Comparison of ENCODE assay signal across 30 cellular contexts in genomic region chr4:46073778-46074177, GRCh38. TPM values are rescaled to one million over a fixed set of nuclear protein-coding genes. Genes with fewer than 3 reads are reported as not detected.
A peak's percentile ranks its signal among the peaks of the same experiment; 100 is the strongest.
DNase-seq lines count a peak whose midpoint lies in the region; ATAC-seq, FAIRE-seq and TF ChIP-seq lines count a peak whose summit lies in the region.
"Had no signal": no experiment of that assay in that cellular context is flagged by ENCODE, and none has a peak within 500 bp of the region (broad histone marks: within the 10 kb centered on the region; RNA-seq: fewer than 3 reads in every experiment).

No MANE protein-coding gene starts in this region.

- in situ Hi-C loops in KBM-7 (cut with MboI; ENCODE audit: low pct_unique_long_range_greater_than_20kb, low sequenced_read_pairs) (no loop called here), K562 (cut with MboI) (no loop called here)

- no peaks in the 10 kb centered on the region for H3K36me3 ChIP-seq in K562 (ENCODE audit: control insufficient read depth, insufficient read depth, low read length)
- H3K36me3 ChIP-seq: breast epithelium, gastroesophageal sphincter, lower lobe of right lung, SJCRH30, tibial artery had no signal

- no peaks in the 10 kb centered on the region for H4K20me1 ChIP-seq in K562 (replicated peaks; ENCODE audit: control insufficient read depth, insufficient read depth, low read length)

- intact Hi-C loops in K562 (cut with micrococcal nuclease) = no loop called here

- H3K9ac ChIP-seq in K562 (ENCODE audit: insufficient read depth in 1 of 2, low read depth in 2 of 2, low read length in 2 of 2) = no peak overlapping the region

- CTCF ChIA-PET in K562 (lab: Yijun Ruan, JAX; ENCODE audit: low intra/inter-chr PET ratio) = no interaction called here

- TF ChIP-seq RAD21 in K562 (CRISPR knock-in tag; conservative IDR thresholded peaks at IDR 0.05 in 1 of 2, IDR thresholded peaks at IDR 0.05 in 1 of 2) = no peak

- no peaks in the 10 kb centered on the region for H3K27me3 Mint-ChIP-seq in osteocyte (ENCODE audit: unreplicated experiment)
- H3K27me3 Mint-ChIP-seq: activated CD4-positive, alpha-beta T cell treated with anti-CD3 and anti-CD28 coated beads, Interleukin-2, amount 10 ng/mL, durations not matched to agents 7 days and 5 days; activated naive CD8-positive, alpha-beta T cell; activated T-cell treated with anti-CD3 and anti-CD28 coated beads, Interleukin-2, amount 50 U/mL, for 24 hours; naive B cell had no signal

- no TSS peak for BruUV-seq in K562 (replicated peaks; lab: Mats Ljungman, UMichigan)

- ATAC-seq in GM18519 (IDR thresholded peaks at IDR 0.05; ENCODE audit: low FRiP score, unreplicated experiment) (peak; percentile 62), K562 (no peak)
- ATAC-seq: gastroesophageal sphincter, lower lobe of right lung, psoas muscle, sciatic nerve had no signal

- POLR2A ChIA-PET in K562 (lab: Yijun Ruan, JAX) = no interaction called here

- no peaks in the 10 kb centered on the region for H3K9me1 ChIP-seq in K562 (ENCODE audit: control insufficient read depth, insufficient read depth, low read length)

- H3K4me1 Mint-ChIP-seq in osteocyte (ENCODE audit: unreplicated experiment) = no peaks in the 10 kb centered on the region
- H3K4me1 Mint-ChIP-seq: activated CD4-positive, alpha-beta T cell treated with anti-CD3 and anti-CD28 coated beads, Interleukin-2, amount 10 ng/mL, durations not matched to agents 7 days and 5 days had no signal

- no peaks in the 10 kb centered on the region for H3K9me3 ChIP-seq in K562 (replicated peaks; ENCODE audit: control insufficient read depth, insufficient read depth, low read depth, low read length)
- H3K9me3 ChIP-seq: breast epithelium, gastroesophageal sphincter, lower lobe of right lung, psoas muscle, SJCRH30, tibial artery had no signal

- H3K36me3 Mint-ChIP-seq in osteocyte (ENCODE audit: unreplicated experiment) = no peaks in the 10 kb centered on the region
- H3K36me3 Mint-ChIP-seq: activated naive CD8-positive, alpha-beta T cell; naive B cell had no signal

- no peak overlapping the region for H3K4me3 Mint-ChIP-seq in osteocyte (ENCODE audit: unreplicated experiment)
- H3K4me3 Mint-ChIP-seq: activated CD4-positive, alpha-beta T cell treated with anti-CD3 and anti-CD28 coated beads, Interleukin-2, amount 10 ng/mL, durations not matched to agents 7 days and 5 days; activated naive CD8-positive, alpha-beta T cell; activated T-cell treated with anti-CD3 and anti-CD28 coated beads, Interleukin-2, amount 50 U/mL, for 24 hours had no signal

- no peak for FAIRE-seq in K562 (lab: Jason Lieb, UNC)

- no peak for TF ChIP-seq POLR2A in K562 (conservative IDR thresholded peaks at IDR 0.05)

- H3K9me3 Mint-ChIP-seq in osteocyte (ENCODE audit: unreplicated experiment) = no peaks in the 10 kb centered on the region
- H3K9me3 Mint-ChIP-seq: activated CD4-positive, alpha-beta T cell treated with anti-CD3 and anti-CD28 coated beads, Interleukin-2, amount 10 ng/mL, durations not matched to agents 7 days and 5 days; activated T-cell treated with anti-CD3 and anti-CD28 coated beads, Interleukin-2, amount 50 U/mL, for 24 hours; naive B cell had no signal

- no peak overlapping the region for H3K27ac Mint-ChIP-seq in osteocyte (ENCODE audit: unreplicated experiment)
- H3K27ac Mint-ChIP-seq: activated CD4-positive, alpha-beta T cell treated with anti-CD3 and anti-CD28 coated beads, Interleukin-2, amount 10 ng/mL, durations not matched to agents 7 days and 5 days; activated naive CD8-positive, alpha-beta T cell; activated T-cell treated with anti-CD3 and anti-CD28 coated beads, Interleukin-2, amount 50 U/mL, for 24 hours had no signal

- no peak overlapping the region for H3K4me3 ChIP-seq in K562
- H3K4me3 ChIP-seq: breast epithelium, gastroesophageal sphincter, hepatocyte, lower lobe of right lung, psoas muscle, SJCRH30, tibial artery had no signal

- no peak overlapping the region for H3K27ac ChIP-seq in K562 (ENCODE audit: extremely low read depth, low read depth, low read length)
- H3K27ac ChIP-seq: breast epithelium, gastroesophageal sphincter, hepatocyte, lower lobe of right lung, psoas muscle, SJCRH30, tibial artery had no signal

- TF ChIP-seq CTCF in K562 (IDR thresholded peaks at IDR 0.05 in 2 of 3, conservative IDR thresholded peaks at IDR 0.05 in 1 of 3; ENCODE audit: insufficient read depth in 2 of 3, low read depth in 1 of 3, low read length in 3 of 3) (no peak), osteocyte (IDR thresholded peaks at IDR 0.05) (no peak)

- TF ChIP-seq EP300 in K562 (IDR thresholded peaks at IDR 0.05; ENCODE audit: low read length) = no peak

- no peaks in the 10 kb centered on the region for H3K79me2 ChIP-seq in K562 (ENCODE audit: control insufficient read depth, insufficient read depth, low read length)
- H3K79me2 ChIP-seq: hepatocyte had no signal

- no peaks in the 10 kb centered on the region for H3K27me3 ChIP-seq in K562 (ENCODE audit: control insufficient read depth in 2 of 2, insufficient read depth in 2 of 2, low read length in 2 of 2)
- H3K27me3 ChIP-seq: breast epithelium, gastroesophageal sphincter, hepatocyte, SJCRH30, tibial artery had no signal

- no peaks in the 10 kb centered on the region for H3K4me1 ChIP-seq in K562 (replicated peaks in 1 of 2; ENCODE audit: control insufficient read depth in 2 of 2, insufficient read depth in 2 of 2, low read length in 2 of 2)
- H3K4me1 ChIP-seq: breast epithelium, lower lobe of right lung, psoas muscle, SJCRH30, tibial artery had no signal

- H3K4me2 ChIP-seq in K562 (ENCODE audit: insufficient read depth, low read length) = no peak overlapping the region
- H3K4me2 ChIP-seq: hepatocyte had no signal

- DNase-seq in KBM-7 (peak; percentile 35), NOMO-1 treated with DMSO at 0.1 percent for 48 hours (lab: John Stamatoyannopoulos, UW; ENCODE audit: unreplicated experiment) (peak; percentile 89), K562 (ENCODE audit: extremely low read depth in 1 of 4, low spot score in 3 of 4) (no peak), AG08395 (ENCODE audit: low spot score) (no peak), NCI-H187 treated with DMSO at 0.1 percent for 48 hours (lab: John Stamatoyannopoulos, UW) (no peak), osteocyte (ENCODE audit: extremely low spot score, unreplicated experiment) (no peak)
- DNase-seq: activated CD4-positive, alpha-beta T cell treated with anti-CD3 and anti-CD28 coated beads, Interleukin-2, amount 10 ng/mL, durations not matched to agents 7 days and 5 days; activated effector memory CD4-positive, alpha-beta T cell treated with anti-CD3 and anti-CD28 coated beads, Interleukin-2, amount 50 U/mL, for 16 hours; activated T-cell treated with anti-CD3 and anti-CD28 coated beads, Interleukin-2, amount 50 U/mL, for 24 hours; anterior cingulate cortex; DMS153; GOT3; lower lobe of right lung; midbrain; naive B cell; NCI-H1048; NCI-H1694 treated with DMSO at 0.1 percent for 48 hours; nucleus accumbens; psoas muscle; SJCRH30; stimulated activated CD8-positive, alpha-beta memory T cell treated with anti-CD3 and anti-CD28 coated beads, Interleukin-4, amount 100 ng/mL, for 48 hours; SW 1271; tibial artery had no signal

- no peak overlapping the region for H2AFZ ChIP-seq in K562 (ENCODE audit: low read depth, low read length)
- H2AFZ ChIP-seq: hepatocyte had no signal

TF ChIP-seq in K562, 482 proteins besides CTCF, POLR2A, EP300 and RAD21 (continues in another document):
- peak; percentile 77; the same call in 1 of the 2 replicates for TF ChIP-seq ESRRA (IDR thresholded peaks at IDR 0.05; ENCODE audit: borderline replicate concordance, low read depth)
- TF ChIP-seq CBFA2T3 (IDR thresholded peaks at IDR 0.05) = 0 out of 2 replicates have a peak, but pooled peaks have one; percentile 4
- no peak for TF ChIP-seq ZBED1 (IDR thresholded peaks at IDR 0.05)
- no peak for TF ChIP-seq GATAD2B (IDR thresholded peaks at IDR 0.05; ENCODE audit: borderline replicate concordance)
- peak; percentile 51; the same call in 1 of the 2 replicates for TF ChIP-seq FOXJ2 (tag; IDR thresholded peaks at IDR 0.05)
- TF ChIP-seq TEAD1 (CRISPR knock-in tag; IDR thresholded peaks at IDR 0.05) = no peak
- peak; percentile 56 for TF ChIP-seq SOX6 (IDR thresholded peaks at IDR 0.05)
- no peak for TF ChIP-seq FOXK1 (CRISPR knock-in tag; IDR thresholded peaks at IDR 0.05; ENCODE audit: borderline replicate concordance)
- TF ChIP-seq MCM3 (IDR thresholded peaks at IDR 0.05) = no peak
- no peak for TF ChIP-seq MYNN (IDR thresholded peaks at IDR 0.05)
- TF ChIP-seq MYNN (CRISPR knock-in tag; IDR thresholded peaks at IDR 0.05) = no peak
- TF ChIP-seq, protein P1, sequence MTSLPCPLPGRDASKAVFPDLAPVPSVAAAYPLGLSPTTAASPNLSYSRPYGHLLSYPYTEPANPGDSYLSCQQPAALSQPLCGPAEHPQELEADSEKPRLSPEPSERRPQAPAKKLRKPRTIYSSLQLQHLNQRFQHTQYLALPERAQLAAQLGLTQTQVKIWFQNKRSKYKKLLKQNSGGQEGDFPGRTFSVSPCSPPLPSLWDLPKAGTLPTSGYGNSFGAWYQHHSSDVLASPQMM (CRISPR knock-in tag; IDR thresholded peaks at IDR 0.05) = no peak
- TF ChIP-seq CXXC5 (CRISPR knock-in tag; IDR thresholded peaks at IDR 0.05) = no peak
- TF ChIP-seq ZNF143 (CRISPR knock-in tag; IDR thresholded peaks at IDR 0.05) = no peak

RNA-seq across cellular contexts. Expression of gene GABRG1, which starts 50.1 kb away (rescaled TPM):
- total RNA-seq in K562 (2011; cell fraction: chromatin; rRNA removed; ENCODE audit: low replicate concordance) = 0.09 and 0.42 TPM in 2 replicates
- total RNA-seq in K562 (2011; cell fraction: nucleolus; rRNA removed) = under 0.01 and 0.13 TPM in 2 replicates
- 0.22 and 0.23 TPM in 2 replicates for total RNA-seq in K562 (2011; cell fraction: nucleoplasm; rRNA removed)
- total RNA-seq in K562 (2014; rRNA removed) (0.20 and 0.23 TPM in 2 replicates), K562 (2014; rRNA removed; fragmentation: Illumina TruSeq; extraction: Trizol) (0.51 and 0.61 TPM in 2 replicates), K562 (2015; rRNA removed; fragmentation: Illumina TruSeq; extraction: Trizol) (0.19 and 0.29 TPM in 2 replicates), K562 (2021) (0.22 and 0.42 TPM in 2 replicates), osteocyte (not detected in 2 replicates)
- polyA plus RNA-seq in K562 (2011; rRNA removed) (0.07 and 0.20 TPM in 2 replicates), K562 (2014; fragmentation: Illumina TruSeq; extraction: Trizol) (0.35 and 0.40 TPM in 2 replicates), K562 (2014; fragmentation: Nextera tagmentation; extraction: Ambion mirVana) (under 1 TPM; 0.37 to 0.45 TPM), K562 (2014; rRNA removed) (0.35 and 0.37 TPM in 2 replicates)
- 0.01 TPM in 2 replicates for polyA plus RNA-seq in K562 (2011; cell fraction: cytosol; rRNA removed)
- polyA plus RNA-seq in K562 (2011; cell fraction: nucleus; rRNA removed) = 0.01 and 0.03 TPM in 2 replicates
- 0.18 and 1.4 TPM in 2 replicates for polyA plus RNA-seq in K562 (2012)
- 0.06 and 0.18 TPM in 2 replicates for polyA minus RNA-seq in K562 (2011; rRNA and poly(A)+ RNA removed)
- polyA minus RNA-seq in K562 (2011; cell fraction: cytosol; rRNA and poly(A)+ RNA removed) = not detected in 2 replicates
- polyA minus RNA-seq in K562 (2011; cell fraction: nucleus; rRNA and poly(A)+ RNA removed) = under 0.01 and 0.11 TPM in 2 replicates
- total RNA-seq: activated CD4-positive, alpha-beta T cell treated with anti-CD3 and anti-CD28 coated beads, Interleukin-2, amount 10 ng/mL, durations not matched to agents 7 days and 5 days; hepatocyte; lower lobe of right lung; psoas muscle; SJCRH30 had no signal
- polyA plus RNA-seq: BJ, hepatocyte had no signal

Comparison
In these comparisons a context has a peak if more than half of its experiments do, and no peak if none do; other contexts are left out.
1. DNase-seq: peak in KBM-7 (single experiment) and NOMO-1 treated with DMSO at 0.1 percent for 48 hours (single experiment); none in K562 (0 of 4), AG08395 (single experiment), NCI-H187 treated with DMSO at 0.1 percent for 48 hours (single experiment) and osteocyte (single experiment).